Comparison of ENCODE assay signal across 8 cellular contexts in genomic region chr22:19173047-19174035, GRCh38. TPM values are rescaled to one million over a fixed set of nuclear protein-coding genes. Genes with fewer than 3 reads are reported as not detected.
DNase-seq lines count a peak whose midpoint lies in the region; ATAC-seq, FAIRE-seq and TF ChIP-seq lines count a peak whose summit lies in the region.

No MANE protein-coding gene starts in this region.

- H3K4me3 ChIP-seq in SJSA1 (peak overlapping the region; percentile 96; the same call in 1 of the 2 replicates), fibroblast of mammary gland (ENCODE audit: control insufficient read depth, low read depth, low read length) (peak overlapping the region; percentile 90), small intestine (ENCODE audit: low read depth in 1 of 2, low read length in 2 of 2) (no peak overlapping the region)

- H3K9me3 ChIP-seq in SJSA1 (replicated peaks) = peaks cover 7% of the 10 kb centered on the region; the same call in 1 of the 2 replicates
- no peaks in the 10 kb centered on the region for H3K9me3 ChIP-seq in small intestine (ENCODE audit: control insufficient read depth, low read depth)

- no peak for DNase-seq in activated CD4-positive, alpha-beta T cell treated with anti-CD3 and anti-CD28 coated beads, Interleukin-2, amount 10 ng/mL, durations not matched to agents 24 days and 14 days
- DNase-seq in activated CD4-positive, alpha-beta T cell treated with anti-CD3 and anti-CD28 coated beads, Interleukin-2, amount 50 U/mL, for 4 hours = no peak
- DNase-seq in SJSA1 (ENCODE audit: low read depth in 1 of 2, low spot score in 2 of 2) = no peak
- DNase-seq in fibroblast of mammary gland (ENCODE audit: low read depth) = peak; percentile 25
- DNase-seq in small intestine = peak; percentile 84
- DNase-seq in DMS153 treated with DMSO at 0.1 percent for 48 hours (lab: John Stamatoyannopoulos, UW; ENCODE audit: unreplicated experiment) = no peak

- intact Hi-C loops in activated CD4-positive, alpha-beta T cell treated with anti-CD3 and anti-CD28 coated beads, Interleukin-2, amount 10 ng/mL, durations not matched to agents 24 days and 14 days (cut with micrococcal nuclease) = no loop called here

- H3K9me3 Mint-ChIP-seq in activated CD4-positive, alpha-beta T cell treated with anti-CD3 and anti-CD28 coated beads, Interleukin-2, amount 10 ng/mL, durations not matched to agents 24 days and 14 days = no peaks in the 10 kb centered on the region

- H3K4me1 ChIP-seq in SJSA1 (replicated peaks) = peaks cover 56% of the 10 kb centered on the region
- H3K4me1 ChIP-seq in small intestine (ENCODE audit: control insufficient read depth in 2 of 2, insufficient read depth in 1 of 2, low read depth in 1 of 2, low read length in 1 of 2) = peaks cover 10 to 15% of the 10 kb centered on the region in 2 donors

- peak overlapping the region; percentile 93 for H3K4me3 Mint-ChIP-seq in activated CD4-positive, alpha-beta T cell treated with anti-CD3 and anti-CD28 coated beads, Interleukin-2, amount 10 ng/mL, durations not matched to agents 24 days and 14 days

- ATAC-seq in GM21367 (IDR thresholded peaks at IDR 0.05; ENCODE audit: unreplicated experiment) (no peak), HG02678 (IDR thresholded peaks at IDR 0.05; ENCODE audit: unreplicated experiment) (no peak)

- H3K27me3 ChIP-seq in SJSA1 (replicated peaks) = peaks cover 18% of the 10 kb centered on the region
- peaks cover 0 to 16% of the 10 kb centered on the region in 2 donors for H3K27me3 ChIP-seq in small intestine (ENCODE audit: control insufficient read depth in 2 of 2, insufficient read depth in 2 of 2, low read length in 2 of 2)

- H3K27ac Mint-ChIP-seq in activated CD4-positive, alpha-beta T cell treated with anti-CD3 and anti-CD28 coated beads, Interleukin-2, amount 10 ng/mL, durations not matched to agents 24 days and 14 days = peak overlapping the region; percentile 95

- WGBS in small intestine, 3 donors = 34 to 62% (median 55%) methylated on average over 19 of the region's 19 CpGs

- H3K27me3 Mint-ChIP-seq in activated CD4-positive, alpha-beta T cell treated with anti-CD3 and anti-CD28 coated beads, Interleukin-2, amount 10 ng/mL, durations not matched to agents 24 days and 14 days = peaks cover 22% of the 10 kb centered on the region

- H3K27ac ChIP-seq in SJSA1 (no peak overlapping the region), small intestine (ENCODE audit: low read depth in 1 of 2, low read length in 1 of 2) (peak overlapping the region; percentile 17 to 88)

- peaks cover 14% of the 10 kb centered on the region for H3K36me3 Mint-ChIP-seq in activated CD4-positive, alpha-beta T cell treated with anti-CD3 and anti-CD28 coated beads, Interleukin-2, amount 10 ng/mL, durations not matched to agents 24 days and 14 days (ENCODE audit: low read depth)

- H3K36me3 ChIP-seq in SJSA1 (peaks cover 59% of the 10 kb centered on the region), small intestine (ENCODE audit: control insufficient read depth in 2 of 2, insufficient read depth in 2 of 2, low read length in 2 of 2) (no peaks in the 10 kb centered on the region)

- H3K4me1 Mint-ChIP-seq in activated CD4-positive, alpha-beta T cell treated with anti-CD3 and anti-CD28 coated beads, Interleukin-2, amount 10 ng/mL, durations not matched to agents 24 days and 14 days = peaks cover 36% of the 10 kb centered on the region

- no peak for FAIRE-seq in small intestine (lab: Jason Lieb, UNC)

- no peak for TF ChIP-seq CTCF in fibroblast of mammary gland (conservative IDR thresholded peaks at IDR 0.05; ENCODE audit: control insufficient read depth, insufficient read depth, low read depth, low read length)

RNA-seq across cellular contexts. Expression of gene SLC25A1, which starts 5.2 kb away (rescaled TPM):
- 39.4 and 41.2 TPM in 2 replicates for total RNA-seq in activated CD4-positive, alpha-beta T cell treated with anti-CD3 and anti-CD28 coated beads, Interleukin-2, amount 10 ng/mL, durations not matched to agents 24 days and 14 days
- total RNA-seq in SJSA1 (2014; rRNA removed; shearing (Covaris generic)) = 118 and 132 TPM in 2 replicates
- 100 to 1,000 TPM; 116 to 227 (median 127) TPM for polyA plus RNA-seq in small intestine

RNA-seq across cellular contexts. Expression of gene GSC2, which starts 23.2 kb away (rescaled TPM):
- total RNA-seq in activated CD4-positive, alpha-beta T cell treated with anti-CD3 and anti-CD28 coated beads, Interleukin-2, amount 10 ng/mL, durations not matched to agents 24 days and 14 days = not detected in 2 replicates
- total RNA-seq in SJSA1 (2014; rRNA removed; shearing (Covaris generic)) = not detected in 2 replicates
- polyA plus RNA-seq in small intestine = not detected

RNA-seq across cellular contexts. Expression of gene ESS2, which starts 28.9 kb away (rescaled TPM):
- total RNA-seq in activated CD4-positive, alpha-beta T cell treated with anti-CD3 and anti-CD28 coated beads, Interleukin-2, amount 10 ng/mL, durations not matched to agents 24 days and 14 days = 17.6 and 19.1 TPM in 2 replicates
- 7.6 and 21.2 TPM in 2 replicates for total RNA-seq in SJSA1 (2014; rRNA removed; shearing (Covaris generic))
- polyA plus RNA-seq in small intestine = 10 to 100 TPM; 11.2 to 13.5 (median 11.7) TPM

RNA-seq across cellular contexts. Expression of gene TSSK2, which starts 42.2 kb away (rescaled TPM):
- not detected in 2 replicates for total RNA-seq in activated CD4-positive, alpha-beta T cell treated with anti-CD3 and anti-CD28 coated beads, Interleukin-2, amount 10 ng/mL, durations not matched to agents 24 days and 14 days
- not detected in 2 replicates for total RNA-seq in SJSA1 (2014; rRNA removed; shearing (Covaris generic))
- polyA plus RNA-seq in small intestine = under 1 TPM in 1 of 3 donors, not detected in 2; 0.04 TPM

RNA-seq across cellular contexts. Expression of gene DGCR2, which starts 51.1 kb away (rescaled TPM):
- total RNA-seq in activated CD4-positive, alpha-beta T cell treated with anti-CD3 and anti-CD28 coated beads, Interleukin-2, amount 10 ng/mL, durations not matched to agents 24 days and 14 days = 23.8 and 25.5 TPM in 2 replicates
- total RNA-seq in SJSA1 (2014; rRNA removed; shearing (Covaris generic)) = 51.1 and 62.2 TPM in 2 replicates
- polyA plus RNA-seq in small intestine = 10 to 100 TPM; 14.8 to 52.9 (median 15.1) TPM

Comparison
In these comparisons a context has a peak if more than half of its experiments do, and no peak if none do; other contexts are left out.
1. DNase-seq: peak in fibroblast of mammary gland (single experiment) and small intestine (single experiment); none in activated CD4-positive, alpha-beta T cell treated with anti-CD3 and anti-CD28 coated beads, Interleukin-2, amount 10 ng/mL, durations not matched to agents 24 days and 14 days (single experiment), activated CD4-positive, alpha-beta T cell treated with anti-CD3 and anti-CD28 coated beads, Interleukin-2, amount 50 U/mL, for 4 hours (0 of 2), SJSA1 (0 of 2) and DMS153 treated with DMSO at 0.1 percent for 48 hours (single experiment).
2. H3K4me3 ChIP-seq: peak in SJSA1 (single experiment) and fibroblast of mammary gland (single experiment); none in small intestine (0 of 2).